8 cellular contexts compared by ENCODE assay signal in genomic region chr12:100141666-100141997, GRCh38. TPM values are rescaled to one million over a fixed set of nuclear protein-coding genes. Genes with fewer than 3 reads are reported as not detected.
DNase-seq lines count a peak whose midpoint lies in the region; ATAC-seq, FAIRE-seq and TF ChIP-seq lines count a peak whose summit lies in the region.

No MANE protein-coding gene starts in this region.

- ATAC-seq in HG02943 (IDR thresholded peaks at IDR 0.05; ENCODE audit: low read depth, unreplicated experiment): peak; percentile 11
- peak; percentile 43 for ATAC-seq in K562

- peaks cover 55% of the 10 kb centered on the region for H3K79me2 ChIP-seq in OCI-LY7 (ENCODE audit: insufficient read depth, low read depth, low read length)
- peaks cover 54% of the 10 kb centered on the region for H3K79me2 ChIP-seq in K562 (ENCODE audit: control insufficient read depth, insufficient read depth, low read length)

- H3K9ac ChIP-seq in K562 (ENCODE audit: insufficient read depth in 1 of 2, low read depth in 2 of 2, low read length in 2 of 2): peak overlapping the region; percentile 90 to 100
- H3K9ac ChIP-seq in iPS-20b (ENCODE audit: low read depth, low read length): peak overlapping the region; percentile 96; the same call in 1 of the 2 replicates

- WGBS in K562 (ENCODE audit: insufficient coverage, low coverage, missing lambda C conversion rate): 3% methylated on average over 6 of the region's 6 CpGs

- no peaks in the 10 kb centered on the region for H3K9me2 ChIP-seq in OCI-LY7 (ENCODE audit: insufficient read depth, low read length)

- no peak for TF ChIP-seq EP300 in K562 (IDR thresholded peaks at IDR 0.05; ENCODE audit: low read length)

- TF ChIP-seq POLR2A in K562 (conservative IDR thresholded peaks at IDR 0.05): no peak

- peak overlapping the region; percentile 82 for H3K4me3 ChIP-seq in OCI-LY7 (ENCODE audit: low read depth, low read length, poor library complexity, severe bottlenecking)
- peak overlapping the region; percentile 97 for H3K4me3 ChIP-seq in K562
- peak overlapping the region; percentile 94 for H3K4me3 ChIP-seq in iPS-20b (ENCODE audit: low read length)

- BruUV-seq in OCI-LY7 (replicated peaks; lab: Mats Ljungman, UMichigan): no TSS peak
- no TSS peak for BruUV-seq in K562 (replicated peaks; lab: Mats Ljungman, UMichigan)

- H3K9me3 ChIP-seq in OCI-LY7 (ENCODE audit: low read length): no peaks in the 10 kb centered on the region
- H3K9me3 ChIP-seq in K562 (replicated peaks; ENCODE audit: control insufficient read depth, insufficient read depth, low read depth, low read length): no peaks in the 10 kb centered on the region
- H3K9me3 ChIP-seq in iPS-20b (ENCODE audit: insufficient read depth, low read depth, low read length): no peaks in the 10 kb centered on the region

- peak; percentile 5 for DNase-seq in activated gamma-delta T cell treated with anti-CD3 and anti-CD28 coated beads, Interleukin-2, amount 50 U/mL, for 16 hours (ENCODE audit: low read depth)
- no peak for DNase-seq in activated gamma-delta T cell (lab: John Stamatoyannopoulos, UW)
- peak; percentile 22 for DNase-seq in OCI-LY7 (ENCODE audit: low spot score)
- DNase-seq in K562 (ENCODE audit: extremely low read depth in 1 of 4, low spot score in 3 of 4): peak in 3 of 4 experiments; percentile 12 to 67 (median 18)
- DNase-seq in stimulated activated CD4-positive, alpha-beta T cell treated with anti-CD3 and anti-CD28 coated beads, Interleukin-15, amount 100 ng/mL, for 24 hours: peak; percentile 33
- no peak for DNase-seq in NCI-H69 (lab: John Stamatoyannopoulos, UW)

- in situ Hi-C loops in K562 (cut with MboI): no loop called here

- H3K4me1 ChIP-seq in OCI-LY7 (ENCODE audit: insufficient read depth, low read length, poor library complexity, severe bottlenecking) (peaks cover 41% of the 10 kb centered on the region), K562 (replicated peaks in 1 of 2; ENCODE audit: control insufficient read depth in 2 of 2, insufficient read depth in 2 of 2, low read length in 2 of 2) (peaks cover 15 to 18% of the 10 kb centered on the region in 2 experiments; a peak in 4 of 5 replicates), iPS-20b (ENCODE audit: insufficient read depth, low read length) (peaks cover 8% of the 10 kb centered on the region)

- H3K36me3 ChIP-seq in OCI-LY7 (ENCODE audit: insufficient read depth, low read length) (no peaks in the 10 kb centered on the region), K562 (ENCODE audit: control insufficient read depth, insufficient read depth, low read length) (no peaks in the 10 kb centered on the region), iPS-20b (ENCODE audit: insufficient read depth, low read depth, low read length) (no peaks in the 10 kb centered on the region)

- H3K27ac ChIP-seq in OCI-LY7 (ENCODE audit: low read depth, low read length, poor library complexity, severe bottlenecking) (peak overlapping the region; percentile 64), K562 (ENCODE audit: extremely low read depth, low read depth, low read length) (peak overlapping the region; percentile 69), iPS-20b (ENCODE audit: low read length) (no peak overlapping the region)

- H4K20me1 ChIP-seq in OCI-LY7 (ENCODE audit: insufficient read depth, low read length): peaks cover 22% of the 10 kb centered on the region; the same call in 1 of the 2 replicates
- peaks cover 8% of the 10 kb centered on the region; the same call in 1 of the 2 replicates for H4K20me1 ChIP-seq in K562 (replicated peaks; ENCODE audit: control insufficient read depth, insufficient read depth, low read length)

- FAIRE-seq in K562 (lab: Jason Lieb, UNC): no peak

- H2AFZ ChIP-seq in OCI-LY7 (ENCODE audit: low read length): peak overlapping the region; percentile 84; the same call in 1 of the 2 replicates
- H2AFZ ChIP-seq in K562 (ENCODE audit: low read depth, low read length): peak overlapping the region; percentile 95

- TF ChIP-seq CTCF in OCI-LY7 (conservative IDR thresholded peaks at IDR 0.05; ENCODE audit: low read length) (no peak), K562 (IDR thresholded peaks at IDR 0.05 in 2 of 3, conservative IDR thresholded peaks at IDR 0.05 in 1 of 3; ENCODE audit: insufficient read depth in 2 of 3, low read depth in 1 of 3, low read length in 3 of 3) (no peak)

- TF ChIP-seq RAD21 in K562 (CRISPR knock-in tag; conservative IDR thresholded peaks at IDR 0.05 in 1 of 2, IDR thresholded peaks at IDR 0.05 in 1 of 2): no peak

- intact Hi-C loops in OCI-LY7 (cut with micrococcal nuclease; ENCODE audit: unreplicated experiment): no loop called here
- intact Hi-C loops in K562 (cut with micrococcal nuclease): loop anchor here (5.0 kb wide), 1 partner anchor 86 kb away; no protein-coding TSS in a partner anchor

- peak overlapping the region; percentile 68 for H3K4me2 ChIP-seq in OCI-LY7 (ENCODE audit: low read length)
- peak overlapping the region; percentile 86 for H3K4me2 ChIP-seq in K562 (ENCODE audit: insufficient read depth, low read length)

- H3K9me1 ChIP-seq in K562 (ENCODE audit: control insufficient read depth, insufficient read depth, low read length): no peaks in the 10 kb centered on the region

- H3K27me3 ChIP-seq in K562 (ENCODE audit: control insufficient read depth in 2 of 2, insufficient read depth in 2 of 2, low read length in 2 of 2): no peaks in the 10 kb centered on the region
- H3K27me3 ChIP-seq in iPS-20b (ENCODE audit: insufficient read depth, low read length): no peaks in the 10 kb centered on the region

- CTCF ChIA-PET in OCI-LY7 (lab: Charles Lee; ENCODE audit: unreplicated experiment): no interaction called here
- CTCF ChIA-PET in K562 (lab: Yijun Ruan, JAX; ENCODE audit: low intra/inter-chr PET ratio): interaction anchor here (0.6 kb wide), 1 partner anchor 58 kb away, joined by 3 read pairs; no protein-coding TSS in a partner anchor

- POLR2A ChIA-PET in OCI-LY7 (lab: Charles Lee) (no interaction called here), K562 (lab: Yijun Ruan, JAX) (no interaction called here)

TF ChIP-seq in K562, 482 proteins besides CTCF, POLR2A, EP300 and RAD21 (continues in another document):
- TF ChIP-seq ARID1B (IDR thresholded peaks at IDR 0.05) (peak; percentile 52), C11orf30 (IDR thresholded peaks at IDR 0.05; ENCODE audit: low read depth) (peak; percentile 29; the same call in 1 of the 2 replicates), XRCC3 (IDR thresholded peaks at IDR 0.05) (no peak), FOXA1 (IDR thresholded peaks at IDR 0.05; ENCODE audit: borderline replicate concordance) (0 out of 2 replicates have a peak, but pooled peaks have one; percentile 50), ZNF316 (IDR thresholded peaks at IDR 0.05) (peak; percentile 1; the same call in 1 of the 2 replicates), BRD9 (IDR thresholded peaks at IDR 0.05; ENCODE audit: low read depth, partially characterized antibody) (peak; percentile 59), MEIS2 (IDR thresholded peaks at IDR 0.05; ENCODE audit: partially characterized antibody) (no peak), CBFA2T2 (conservative IDR thresholded peaks at IDR 0.05) (no peak), RFX5 (IDR thresholded peaks at IDR 0.05; ENCODE audit: low read depth, low read length) (no peak), LARP7 (IDR thresholded peaks at IDR 0.05) (no peak)

RNA-seq across cellular contexts. Expression of gene BLTP3B, which starts 1.0 kb away (rescaled TPM):
- 11.6 and 18.9 TPM in 2 replicates for total RNA-seq in OCI-LY7 (2014; rRNA removed; shearing (Covaris generic))
- total RNA-seq in OCI-LY7 (2022) (20.2 and 23.2 TPM in 2 replicates), K562 (2014; rRNA removed) (14.8 and 15.5 TPM in 2 replicates), K562 (2014; rRNA removed; fragmentation: Illumina TruSeq; extraction: Trizol) (25.5 and 25.6 TPM in 2 replicates), K562 (2015; rRNA removed; fragmentation: Illumina TruSeq; extraction: Trizol) (24.7 and 27.4 TPM in 2 replicates), K562 (2021) (17.9 and 19.7 TPM in 2 replicates)
- 13.0 and 38.9 TPM in 2 replicates for total RNA-seq in K562 (2011; cell fraction: chromatin; rRNA removed; ENCODE audit: low replicate concordance)
- total RNA-seq in K562 (2011; cell fraction: nucleolus; rRNA removed): 6.5 and 7.5 TPM in 2 replicates
- total RNA-seq in K562 (2011; cell fraction: nucleoplasm; rRNA removed): 14.2 and 20.6 TPM in 2 replicates
- polyA plus RNA-seq in K562 (2011; rRNA removed) (15.0 and 20.1 TPM in 2 replicates), K562 (2014; fragmentation: Illumina TruSeq; extraction: Trizol) (15.6 and 20.5 TPM in 2 replicates), K562 (2014; fragmentation: Nextera tagmentation; extraction: Ambion mirVana) (1 to 10 TPM; 3.9 to 5.0 TPM), K562 (2014; rRNA removed) (10.8 TPM in 2 replicates)
- 5.0 and 7.5 TPM in 2 replicates for polyA plus RNA-seq in K562 (2011; cell fraction: cytosol; rRNA removed)
- 4.5 and 5.7 TPM in 2 replicates for polyA plus RNA-seq in K562 (2011; cell fraction: nucleus; rRNA removed)
- polyA plus RNA-seq in K562 (2012): 7.4 and 10.4 TPM in 2 replicates
- 79.4 and 83.2 TPM in 2 replicates for polyA minus RNA-seq in K562 (2011; rRNA and poly(A)+ RNA removed)
- 14.6 and 18.5 TPM in 2 replicates for polyA minus RNA-seq in K562 (2011; cell fraction: cytosol; rRNA and poly(A)+ RNA removed)
- 8.2 and 15.9 TPM in 2 replicates for polyA minus RNA-seq in K562 (2011; cell fraction: nucleus; rRNA and poly(A)+ RNA removed)

RNA-seq across cellular contexts. Expression of gene ACTR6, which starts 59.0 kb away (rescaled TPM):
- total RNA-seq in OCI-LY7 (2014; rRNA removed; shearing (Covaris generic)): 14.6 and 22.2 TPM in 2 replicates
- total RNA-seq in OCI-LY7 (2022): 35.2 and 37.6 TPM in 2 replicates
- total RNA-seq in K562 (2011; cell fraction: chromatin; rRNA removed; ENCODE audit: low replicate concordance): 25.4 and 61.1 TPM in 2 replicates
- 26.3 and 29.0 TPM in 2 replicates for total RNA-seq in K562 (2011; cell fraction: nucleolus; rRNA removed)
- total RNA-seq in K562 (2011; cell fraction: nucleoplasm; rRNA removed): 24.4 and 24.9 TPM in 2 replicates
- total RNA-seq in K562 (2014; rRNA removed): 25.7 and 26.1 TPM in 2 replicates
- 88.6 and 117 TPM in 2 replicates for total RNA-seq in K562 (2014; rRNA removed; fragmentation: Illumina TruSeq; extraction: Trizol)
- 42.9 and 49.0 TPM in 2 replicates for total RNA-seq in K562 (2015; rRNA removed; fragmentation: Illumina TruSeq; extraction: Trizol)
- 67.4 and 74.5 TPM in 2 replicates for total RNA-seq in K562 (2021)
- polyA plus RNA-seq in K562 (2011; rRNA removed): 87.2 and 102 TPM in 2 replicates
- 7.8 and 25.0 TPM in 2 replicates for polyA plus RNA-seq in K562 (2011; cell fraction: cytosol; rRNA removed)
- polyA plus RNA-seq in K562 (2011; cell fraction: nucleus; rRNA removed): 13.6 and 23.1 TPM in 2 replicates
- polyA plus RNA-seq in K562 (2012): 34.7 and 41.8 TPM in 2 replicates
- polyA plus RNA-seq in K562 (2014; fragmentation: Illumina TruSeq; extraction: Trizol): 58.4 and 70.9 TPM in 2 replicates
- polyA plus RNA-seq in K562 (2014; fragmentation: Nextera tagmentation; extraction: Ambion mirVana): 100 to 1,000 TPM in 1 of 2 experiments, 10 to 100 TPM in 1; 99.8 to 109 TPM
- polyA plus RNA-seq in K562 (2014; rRNA removed): 42.9 and 44.9 TPM in 2 replicates
- polyA minus RNA-seq in K562 (2011; rRNA and poly(A)+ RNA removed): 32.8 and 37.7 TPM in 2 replicates
- 11.6 and 13.6 TPM in 2 replicates for polyA minus RNA-seq in K562 (2011; cell fraction: cytosol; rRNA and poly(A)+ RNA removed)
- 12.9 and 33.0 TPM in 2 replicates for polyA minus RNA-seq in K562 (2011; cell fraction: nucleus; rRNA and poly(A)+ RNA removed)

Comparison
In these comparisons a context has a peak if more than half of its experiments do, and no peak if none do; other contexts are left out.
1. DNase-seq: peak in activated gamma-delta T cell treated with anti-CD3 and anti-CD28 coated beads, Interleukin-2, amount 50 U/mL, for 16 hours (single experiment), OCI-LY7 (single experiment), K562 (3 of 4) and stimulated activated CD4-positive, alpha-beta T cell treated with anti-CD3 and anti-CD28 coated beads, Interleukin-15, amount 100 ng/mL, for 24 hours (single experiment); none in activated gamma-delta T cell (single experiment) and NCI-H69 (single experiment).
2. Peak in every context shown above with its lines, with median percentiles within 50 percentile points of each other: H3K4me3 ChIP-seq.